In the genomic region with DNA sequence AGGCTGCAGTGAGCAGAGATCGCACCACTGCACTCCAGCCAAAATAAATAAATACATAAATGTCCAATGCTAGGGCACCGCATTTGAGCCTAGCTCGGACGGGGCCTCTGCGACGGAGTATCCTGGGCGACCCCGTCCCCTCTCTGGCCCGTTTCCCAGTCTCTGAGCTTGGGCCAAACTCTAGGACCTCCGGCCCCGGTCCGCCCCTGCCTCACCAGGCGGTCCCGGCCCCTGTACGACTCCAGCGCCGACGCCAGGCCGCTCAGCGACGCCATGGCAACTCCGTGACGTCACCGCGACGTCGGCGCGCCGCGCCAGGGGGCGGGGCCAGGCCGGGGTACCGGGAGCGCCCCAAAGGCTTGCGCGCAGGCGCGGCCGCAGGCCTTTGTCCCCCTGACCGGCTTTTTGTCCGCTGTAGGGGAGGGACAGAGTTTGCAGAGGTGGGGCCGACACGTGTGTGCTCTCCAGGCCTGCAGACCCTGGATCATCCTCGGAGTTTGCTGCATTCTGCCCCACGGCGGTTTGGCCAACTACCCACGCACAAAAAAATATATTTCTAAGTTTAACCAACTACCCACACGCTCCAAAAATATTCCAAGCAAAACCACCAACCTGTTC, we compare ENCODE assay signal across 1 cellular context.
TF ChIP-seq lines count a peak whose summit lies in the region.

A gene (minus strand): TSS at position 300 of the 618 bp plus-strand sequence. CDS start 25 bp downstream, at position 275.

TF ChIP-seq in HepG2, 621 proteins besides CTCF, POLR2A, EP300 and RAD21 (continued from another document):
- TF ChIP-seq, protein P1, sequence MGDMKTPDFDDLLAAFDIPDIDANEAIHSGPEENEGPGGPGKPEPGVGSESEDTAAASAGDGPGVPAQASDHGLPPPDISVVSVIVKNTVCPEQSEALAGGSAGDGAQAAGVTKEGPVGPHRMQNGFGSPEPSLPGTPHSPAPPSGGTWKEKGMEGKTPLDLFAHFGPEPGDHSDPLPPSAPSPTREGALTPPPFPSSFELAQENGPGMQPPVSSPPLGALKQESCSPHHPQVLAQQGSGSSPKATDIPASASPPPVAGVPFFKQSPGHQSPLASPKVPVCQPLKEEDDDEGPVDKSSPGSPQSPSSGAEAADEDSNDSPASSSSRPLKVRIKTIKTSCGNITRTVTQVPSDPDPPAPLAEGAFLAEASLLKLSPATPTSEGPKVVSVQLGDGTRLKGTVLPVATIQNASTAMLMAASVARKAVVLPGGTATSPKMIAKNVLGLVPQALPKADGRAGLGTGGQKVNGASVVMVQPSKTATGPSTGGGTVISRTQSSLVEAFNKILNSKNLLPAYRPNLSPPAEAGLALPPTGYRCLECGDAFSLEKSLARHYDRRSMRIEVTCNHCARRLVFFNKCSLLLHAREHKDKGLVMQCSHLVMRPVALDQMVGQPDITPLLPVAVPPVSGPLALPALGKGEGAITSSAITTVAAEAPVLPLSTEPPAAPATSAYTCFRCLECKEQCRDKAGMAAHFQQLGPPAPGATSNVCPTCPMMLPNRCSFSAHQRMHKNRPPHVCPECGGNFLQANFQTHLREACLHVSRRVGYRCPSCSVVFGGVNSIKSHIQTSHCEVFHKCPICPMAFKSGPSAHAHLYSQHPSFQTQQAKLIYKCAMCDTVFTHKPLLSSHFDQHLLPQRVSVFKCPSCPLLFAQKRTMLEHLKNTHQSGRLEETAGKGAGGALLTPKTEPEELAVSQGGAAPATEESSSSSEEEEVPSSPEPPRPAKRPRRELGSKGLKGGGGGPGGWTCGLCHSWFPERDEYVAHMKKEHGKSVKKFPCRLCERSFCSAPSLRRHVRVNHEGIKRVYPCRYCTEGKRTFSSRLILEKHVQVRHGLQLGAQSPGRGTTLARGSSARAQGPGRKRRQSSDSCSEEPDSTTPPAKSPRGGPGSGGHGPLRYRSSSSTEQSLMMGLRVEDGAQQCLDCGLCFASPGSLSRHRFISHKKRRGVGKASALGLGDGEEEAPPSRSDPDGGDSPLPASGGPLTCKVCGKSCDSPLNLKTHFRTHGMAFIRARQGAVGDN (CRISPR knock-in tag; IDR thresholded peaks at IDR 0.05): peak; percentile 41; the same call in 1 of the 2 replicates
- TF ChIP-seq ZBTB38 (CRISPR knock-in tag; IDR thresholded peaks at IDR 0.05) (0 out of 2 replicates have a peak, but pooled peaks have one; percentile 23), ZBTB42 (CRISPR knock-in tag; IDR thresholded peaks at IDR 0.05) (no peak), HOXA3 (CRISPR knock-in tag; IDR thresholded peaks at IDR 0.05) (peak; percentile 83)
- TF ChIP-seq, protein P2, sequence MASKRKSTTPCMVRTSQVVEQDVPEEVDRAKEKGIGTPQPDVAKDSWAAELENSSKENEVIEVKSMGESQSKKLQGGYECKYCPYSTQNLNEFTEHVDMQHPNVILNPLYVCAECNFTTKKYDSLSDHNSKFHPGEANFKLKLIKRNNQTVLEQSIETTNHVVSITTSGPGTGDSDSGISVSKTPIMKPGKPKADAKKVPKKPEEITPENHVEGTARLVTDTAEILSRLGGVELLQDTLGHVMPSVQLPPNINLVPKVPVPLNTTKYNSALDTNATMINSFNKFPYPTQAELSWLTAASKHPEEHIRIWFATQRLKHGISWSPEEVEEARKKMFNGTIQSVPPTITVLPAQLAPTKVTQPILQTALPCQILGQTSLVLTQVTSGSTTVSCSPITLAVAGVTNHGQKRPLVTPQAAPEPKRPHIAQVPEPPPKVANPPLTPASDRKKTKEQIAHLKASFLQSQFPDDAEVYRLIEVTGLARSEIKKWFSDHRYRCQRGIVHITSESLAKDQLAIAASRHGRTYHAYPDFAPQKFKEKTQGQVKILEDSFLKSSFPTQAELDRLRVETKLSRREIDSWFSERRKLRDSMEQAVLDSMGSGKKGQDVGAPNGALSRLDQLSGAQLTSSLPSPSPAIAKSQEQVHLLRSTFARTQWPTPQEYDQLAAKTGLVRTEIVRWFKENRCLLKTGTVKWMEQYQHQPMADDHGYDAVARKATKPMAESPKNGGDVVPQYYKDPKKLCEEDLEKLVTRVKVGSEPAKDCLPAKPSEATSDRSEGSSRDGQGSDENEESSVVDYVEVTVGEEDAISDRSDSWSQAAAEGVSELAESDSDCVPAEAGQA (IDR thresholded peaks at IDR 0.05; ENCODE audit: low read depth): peak; percentile 70; the same call in 1 of the 2 replicates
- TF ChIP-seq, protein P2 (CRISPR knock-in tag; IDR thresholded peaks at IDR 0.05; ENCODE audit: borderline replicate concordance): no peak
- TF ChIP-seq, protein P3, sequence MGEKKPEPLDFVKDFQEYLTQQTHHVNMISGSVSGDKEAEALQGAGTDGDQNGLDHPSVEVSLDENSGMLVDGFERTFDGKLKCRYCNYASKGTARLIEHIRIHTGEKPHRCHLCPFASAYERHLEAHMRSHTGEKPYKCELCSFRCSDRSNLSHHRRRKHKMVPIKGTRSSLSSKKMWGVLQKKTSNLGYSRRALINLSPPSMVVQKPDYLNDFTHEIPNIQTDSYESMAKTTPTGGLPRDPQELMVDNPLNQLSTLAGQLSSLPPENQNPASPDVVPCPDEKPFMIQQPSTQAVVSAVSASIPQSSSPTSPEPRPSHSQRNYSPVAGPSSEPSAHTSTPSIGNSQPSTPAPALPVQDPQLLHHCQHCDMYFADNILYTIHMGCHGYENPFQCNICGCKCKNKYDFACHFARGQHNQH (CRISPR knock-in tag; IDR thresholded peaks at IDR 0.05): no peak
- TF ChIP-seq, protein P4, sequence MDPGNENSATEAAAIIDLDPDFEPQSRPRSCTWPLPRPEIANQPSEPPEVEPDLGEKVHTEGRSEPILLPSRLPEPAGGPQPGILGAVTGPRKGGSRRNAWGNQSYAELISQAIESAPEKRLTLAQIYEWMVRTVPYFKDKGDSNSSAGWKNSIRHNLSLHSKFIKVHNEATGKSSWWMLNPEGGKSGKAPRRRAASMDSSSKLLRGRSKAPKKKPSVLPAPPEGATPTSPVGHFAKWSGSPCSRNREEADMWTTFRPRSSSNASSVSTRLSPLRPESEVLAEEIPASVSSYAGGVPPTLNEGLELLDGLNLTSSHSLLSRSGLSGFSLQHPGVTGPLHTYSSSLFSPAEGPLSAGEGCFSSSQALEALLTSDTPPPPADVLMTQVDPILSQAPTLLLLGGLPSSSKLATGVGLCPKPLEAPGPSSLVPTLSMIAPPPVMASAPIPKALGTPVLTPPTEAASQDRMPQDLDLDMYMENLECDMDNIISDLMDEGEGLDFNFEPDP (CRISPR knock-in tag; conservative IDR thresholded peaks at IDR 0.05): 0 out of 2 replicates have a peak, but pooled peaks have one; percentile 27
